In the genomic region with DNA sequence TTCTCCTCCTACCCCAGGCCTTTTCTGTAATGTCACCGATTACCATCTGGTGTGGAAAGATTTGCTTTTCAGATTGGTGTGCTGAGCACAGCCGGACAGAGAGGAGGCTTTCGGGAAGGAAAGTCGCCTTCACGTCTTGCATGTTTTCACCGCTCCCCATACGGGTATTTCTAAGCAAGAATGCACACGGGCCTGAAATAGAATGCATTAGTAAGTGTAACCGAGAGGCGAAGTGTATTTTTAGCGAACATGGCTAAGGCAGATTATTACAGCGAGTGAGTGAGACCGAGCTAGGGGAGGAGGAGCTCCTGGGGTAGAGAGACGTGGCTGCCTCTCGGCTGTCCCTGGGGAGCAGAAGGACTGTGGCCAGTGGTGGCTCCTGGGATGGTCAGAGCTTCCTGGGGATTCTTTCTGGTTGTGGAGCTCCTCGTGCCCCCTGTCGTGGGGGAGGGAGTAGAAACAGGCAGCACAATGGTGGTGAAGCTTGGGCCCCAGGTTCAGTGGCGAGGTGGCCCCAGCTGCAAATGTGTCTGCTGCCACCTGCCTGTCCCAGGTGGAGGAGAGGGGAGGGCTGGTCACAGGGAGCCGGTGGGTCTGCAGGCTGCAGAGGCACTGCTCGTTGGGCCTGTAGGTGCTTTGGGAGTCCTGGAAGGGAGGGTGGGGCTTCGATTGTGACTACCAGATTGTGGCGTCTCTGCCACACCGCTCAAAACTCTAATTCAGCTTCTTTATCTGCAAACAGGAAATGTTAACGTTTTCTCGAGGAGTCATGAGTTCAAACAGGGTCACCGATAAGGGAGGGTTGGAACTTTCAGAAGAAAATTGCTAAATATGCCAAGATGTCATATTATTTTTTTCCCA, we compare ENCODE assay signal across 8 cellular contexts.
DNase-seq lines count a peak whose midpoint lies in the region; ATAC-seq and TF ChIP-seq lines count a peak whose summit lies in the region.

No MANE protein-coding gene starts in this region.

- H3K4me1 ChIP-seq in effector memory CD4-positive, alpha-beta T cell (ENCODE audit: control insufficient read depth, insufficient read depth, low read length, poor library complexity, severe bottlenecking), result peaks cover 8% of the 10 kb centered on the region

- H3K4me1 Mint-ChIP-seq in Calu3 (ENCODE audit: low read depth, unreplicated experiment), result no peaks in the 10 kb centered on the region
- peaks cover 40 to 81% of the 10 kb centered on the region in 2 donors for H3K4me1 Mint-ChIP-seq in stimulated activated naive B cell treated with anti-CD40 and anti-IgM and Interleukin-4, amounts not matched to agents 10 μg/mL and 1 μg/mL and 100 μg/mL, for 72 hours

- H3K9me3 Mint-ChIP-seq in Calu3 (ENCODE audit: low read depth, unreplicated experiment), result no peaks in the 10 kb centered on the region
- peaks cover 4 to 6% of the 10 kb centered on the region in 2 donors for H3K9me3 Mint-ChIP-seq in stimulated activated naive B cell treated with anti-CD40 and anti-IgM and Interleukin-4, amounts not matched to agents 10 μg/mL and 1 μg/mL and 100 μg/mL, for 72 hours

- DNase-seq in Calu3, result peak; percentile 38
- peak; percentile 31 for DNase-seq in activated CD4-positive, alpha-beta T cell treated with anti-CD3 and anti-CD28 coated beads, Interleukin-2, amount 50 U/mL, for 1 hour
- DNase-seq in left ventricle myocardium superior, result peak; percentile 44
- DNase-seq in stimulated activated naive B cell treated with anti-CD40 and anti-IgM and Interleukin-4, amounts not matched to agents 10 μg/mL and 1 μg/mL and 100 μg/mL, for 72 hours, result no peak
- DNase-seq in effector memory CD4-positive, alpha-beta T cell, result no peak
- no peak for DNase-seq in dermis blood vessel endothelial cell

- ATAC-seq in GM19395 (IDR thresholded peaks at IDR 0.05; ENCODE audit: unreplicated experiment) (peak; percentile 73), HG03521 (IDR thresholded peaks at IDR 0.05; ENCODE audit: unreplicated experiment) (peak; percentile 65), left ventricle myocardium superior (peak; percentile 91)
- ATAC-seq in stimulated activated naive B cell treated with anti-CD40 and anti-IgM and Interleukin-4, amounts not matched to agents 10 μg/mL and 1 μg/mL and 100 μg/mL, for 72 hours (replicated peaks), result peak; percentile 71 to 75

- no peaks in the 10 kb centered on the region for H3K36me3 ChIP-seq in effector memory CD4-positive, alpha-beta T cell (ENCODE audit: control insufficient read depth, insufficient read depth, low read length)

- H3K4me3 ChIP-seq in effector memory CD4-positive, alpha-beta T cell (ENCODE audit: insufficient read depth, low read depth, low read length, poor library complexity, severe bottlenecking), result no peak overlapping the region

- intact Hi-C loops in Calu3 (cut with micrococcal nuclease; ENCODE audit: unreplicated experiment), result loop anchor here (5.0 kb wide), 1 partner anchor 223 kb away; no protein-coding TSS in a partner anchor
- intact Hi-C loops in left ventricle myocardium superior (cut with micrococcal nuclease), result no loop called here

- BruUV-seq in Calu3 (replicated peaks; lab: Mats Ljungman, UMichigan), result no TSS peak

- H3K36me3 Mint-ChIP-seq in Calu3 (ENCODE audit: insufficient read depth, unreplicated experiment), result no peaks in the 10 kb centered on the region
- H3K36me3 Mint-ChIP-seq in stimulated activated naive B cell treated with anti-CD40 and anti-IgM and Interleukin-4, amounts not matched to agents 10 μg/mL and 1 μg/mL and 100 μg/mL, for 72 hours, result peaks cover 4 to 16% of the 10 kb centered on the region in 2 donors

- no peak overlapping the region for H3K27ac Mint-ChIP-seq in Calu3 (ENCODE audit: unreplicated experiment)
- H3K27ac Mint-ChIP-seq in stimulated activated naive B cell treated with anti-CD40 and anti-IgM and Interleukin-4, amounts not matched to agents 10 μg/mL and 1 μg/mL and 100 μg/mL, for 72 hours, result peak overlapping the region; percentile 89

- H3K27me3 Mint-ChIP-seq in Calu3 (ENCODE audit: unreplicated experiment), result peaks cover 63% of the 10 kb centered on the region
- no peaks in the 10 kb centered on the region for H3K27me3 Mint-ChIP-seq in stimulated activated naive B cell treated with anti-CD40 and anti-IgM and Interleukin-4, amounts not matched to agents 10 μg/mL and 1 μg/mL and 100 μg/mL, for 72 hours

- H3K27ac ChIP-seq in effector memory CD4-positive, alpha-beta T cell (ENCODE audit: insufficient read depth, low read length, poor library complexity, severe bottlenecking), result no peak overlapping the region

- CTCF ChIA-PET in Calu3 (lab: Charles Lee), result interaction anchor here (0.7 kb wide), 1 partner anchor 222 kb away, joined by 3 read pairs; no protein-coding TSS in a partner anchor

- TF ChIP-seq CTCF in Calu3 (IDR thresholded peaks at IDR 0.05; ENCODE audit: unreplicated experiment), result no peak

- no peaks in the 10 kb centered on the region for H3K27me3 ChIP-seq in effector memory CD4-positive, alpha-beta T cell (replicated peaks; ENCODE audit: control insufficient read depth, insufficient read depth, low read length, poor library complexity, severe bottlenecking)

- no peak overlapping the region for H3K4me3 Mint-ChIP-seq in Calu3 (ENCODE audit: low read depth, unreplicated experiment)
- H3K4me3 Mint-ChIP-seq in stimulated activated naive B cell treated with anti-CD40 and anti-IgM and Interleukin-4, amounts not matched to agents 10 μg/mL and 1 μg/mL and 100 μg/mL, for 72 hours, result peak overlapping the region; percentile 66 to 83

- H3K9me3 ChIP-seq in effector memory CD4-positive, alpha-beta T cell (ENCODE audit: control insufficient read depth, low read length), result no peaks in the 10 kb centered on the region

Comparison
In these comparisons a context has a peak if more than half of its experiments do, and no peak if none do; other contexts are left out.
1. DNase-seq: peak in Calu3 (single experiment), activated CD4-positive, alpha-beta T cell treated with anti-CD3 and anti-CD28 coated beads, Interleukin-2, amount 50 U/mL, for 1 hour (single experiment) and left ventricle myocardium superior (single experiment); none in stimulated activated naive B cell treated with anti-CD40 and anti-IgM and Interleukin-4, amounts not matched to agents 10 μg/mL and 1 μg/mL and 100 μg/mL, for 72 hours (single experiment), effector memory CD4-positive, alpha-beta T cell (0 of 3) and dermis blood vessel endothelial cell (single experiment).
2. Peak in every context shown above with its lines, with median percentiles within 50 percentile points of each other: ATAC-seq.